Comparison of ENCODE assay signal across 1 cellular context in genomic region chr13:77331421-77331820, GRCh38.
TF ChIP-seq lines count a peak whose summit lies in the region.

No MANE protein-coding gene starts in this region.

TF ChIP-seq in GM23338, 12 proteins besides CTCF, POLR2A, EP300 and RAD21 (continued from another document):
- TF ChIP-seq REST (IDR thresholded peaks at IDR 0.05; ENCODE audit: unreplicated experiment) (no peak), CREB1 (CRISPR knock-in tag; IDR thresholded peaks at IDR 0.05; ENCODE audit: low read depth) (no peak), POLR2AphosphoS5 (IDR thresholded peaks at IDR 0.05; ENCODE audit: low read depth) (no peak), ZNF462 (CRISPR knock-in tag; IDR thresholded peaks at IDR 0.05) (no peak), ZNF114 (CRISPR knock-in tag; IDR thresholded peaks at IDR 0.05) (no peak), ZNF331 (CRISPR knock-in tag; IDR thresholded peaks at IDR 0.05; ENCODE audit: low read depth) (no peak), NANOG (IDR thresholded peaks at IDR 0.05; ENCODE audit: borderline replicate concordance) (no peak)
